ENCODE assay signal across 1 cellular context in the genomic region with DNA sequence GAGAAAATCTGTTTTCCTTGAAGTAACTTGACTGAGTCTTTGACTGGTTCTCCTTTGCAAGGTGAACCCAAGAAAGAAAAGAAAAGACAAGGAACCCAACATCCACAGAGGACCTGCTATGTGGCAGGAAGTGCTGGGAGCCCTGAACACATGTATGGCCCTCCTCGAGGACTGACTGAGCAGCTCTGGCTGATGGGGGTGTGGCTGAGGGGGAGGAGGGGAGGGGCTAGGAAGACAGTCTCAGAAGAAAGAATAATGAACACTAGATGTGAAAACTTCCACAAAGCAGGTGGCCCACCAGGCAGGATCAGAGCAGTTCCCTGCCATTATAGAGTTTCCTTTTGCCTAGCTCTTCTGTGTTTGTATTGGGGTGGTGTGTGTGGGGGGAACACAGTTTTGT.
TF ChIP-seq lines count a peak whose summit lies in the region.

No MANE protein-coding gene starts in this region.

TF ChIP-seq in H1, 55 proteins besides CTCF, POLR2A, EP300 and RAD21 (continued from another document):
- TF ChIP-seq, protein P1, sequence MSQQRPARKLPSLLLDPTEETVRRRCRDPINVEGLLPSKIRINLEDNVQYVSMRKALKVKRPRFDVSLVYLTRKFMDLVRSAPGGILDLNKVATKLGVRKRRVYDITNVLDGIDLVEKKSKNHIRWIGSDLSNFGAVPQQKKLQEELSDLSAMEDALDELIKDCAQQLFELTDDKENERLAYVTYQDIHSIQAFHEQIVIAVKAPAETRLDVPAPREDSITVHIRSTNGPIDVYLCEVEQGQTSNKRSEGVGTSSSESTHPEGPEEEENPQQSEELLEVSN (IDR thresholded peaks at IDR 0.05), result peak; percentile 40; the same call in 1 of the 2 replicates
- no peak for TF ChIP-seq TCF12 (IDR thresholded peaks at IDR 0.05; ENCODE audit: low read depth, low read length)
